In the genomic region with DNA sequence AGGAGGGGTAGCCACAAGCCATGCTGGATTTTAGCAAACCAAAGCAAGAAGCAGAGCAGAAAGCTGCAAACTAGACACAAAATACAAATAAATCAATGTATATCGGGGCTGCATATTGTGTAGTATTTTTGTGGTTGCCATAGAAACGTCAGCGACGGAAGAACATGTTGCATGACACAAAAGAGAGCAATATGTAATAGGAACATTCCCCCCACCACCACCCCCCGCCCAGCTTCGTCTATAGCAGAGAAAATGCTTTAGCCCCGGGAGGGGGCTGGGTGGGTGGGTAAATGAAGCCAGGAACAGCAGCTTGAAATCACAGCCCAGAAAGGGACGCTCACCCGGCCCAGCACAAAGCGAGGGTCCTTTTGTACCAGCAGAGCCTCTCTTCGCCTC, we compare ENCODE assay signal across 8 cellular contexts. TPM values are rescaled to one million over a fixed set of nuclear protein-coding genes. Genes with fewer than 3 reads are reported as not detected.
DNase-seq lines count a peak whose midpoint lies in the region; ATAC-seq and TF ChIP-seq lines count a peak whose summit lies in the region.

No MANE protein-coding gene starts in this region.

- H3K27ac ChIP-seq in KMS-11, result no peak overlapping the region
- H3K27ac ChIP-seq in urinary bladder (ENCODE audit: low read depth), result no peak overlapping the region

- H3K4me3 ChIP-seq in KMS-11 (IDR thresholded peaks at IDR 0.05; ENCODE audit: insufficient read depth, low read depth, low read length) (no peak overlapping the region), endocrine pancreas (ENCODE audit: control insufficient read depth, insufficient read depth, low read length) (peak overlapping the region; percentile 95), urinary bladder (ENCODE audit: low read depth, low read length) (peak overlapping the region; percentile 75)

- no peak overlapping the region; the same call in 1 of the 2 replicates for H3K9ac ChIP-seq in KMS-11
- peak overlapping the region; percentile 69 for H3K9ac ChIP-seq in endocrine pancreas (ENCODE audit: control insufficient read depth, insufficient read depth, low read length)

- no peaks in the 10 kb centered on the region for H3K27me3 ChIP-seq in KMS-11 (ENCODE audit: insufficient read depth, low read depth)
- H3K27me3 ChIP-seq in endocrine pancreas (ENCODE audit: control insufficient read depth, insufficient read depth, low read length), result no peaks in the 10 kb centered on the region

- H3K4me3 Mint-ChIP-seq in naive B cell, result peak overlapping the region; percentile 87 to 97 (median 92)

- no peaks in the 10 kb centered on the region for H3K79me2 ChIP-seq in KMS-11 (ENCODE audit: insufficient read depth, low read depth)

- H3K4me1 ChIP-seq in KMS-11 (ENCODE audit: low read depth, poor library complexity, severe bottlenecking) (no peaks in the 10 kb centered on the region), endocrine pancreas (ENCODE audit: control insufficient read depth, insufficient read depth, low read length) (no peaks in the 10 kb centered on the region), urinary bladder (ENCODE audit: insufficient read depth) (no peaks in the 10 kb centered on the region)

- H3K4me1 Mint-ChIP-seq in naive B cell, result peaks cover 15 to 21% (median 19%) of the 10 kb centered on the region in 3 donors

- 0 out of 2 replicates have a peak overlapping the region, but pooled peaks have one; percentile 15 for H3K4me2 ChIP-seq in KMS-11

- WGBS in urinary bladder, result under 1% methylated on average over 11 of the region's 11 CpGs

- no peaks in the 10 kb centered on the region for H3K9me3 Mint-ChIP-seq in naive B cell

- H4K20me1 ChIP-seq in KMS-11 (ENCODE audit: insufficient read depth), result no peaks in the 10 kb centered on the region

- peaks cover 0 to 8% of the 10 kb centered on the region in 2 donors for H3K36me3 Mint-ChIP-seq in naive B cell

- H3K27ac Mint-ChIP-seq in naive B cell, result peak overlapping the region; percentile 86 to 98 (median 98)

- no peak for TF ChIP-seq CTCF in KMS-11 (conservative IDR thresholded peaks at IDR 0.05; ENCODE audit: low read depth, low read length)

- no peak overlapping the region for H2AFZ ChIP-seq in KMS-11 (ENCODE audit: low read depth)

- no peaks in the 10 kb centered on the region for H3K36me3 ChIP-seq in KMS-11 (ENCODE audit: insufficient read depth)
- no peaks in the 10 kb centered on the region for H3K36me3 ChIP-seq in endocrine pancreas (ENCODE audit: control insufficient read depth, insufficient read depth, low read length)
- H3K36me3 ChIP-seq in urinary bladder (ENCODE audit: insufficient read depth), result no peaks in the 10 kb centered on the region

- peaks cover 0 to 19% (median 11%) of the 10 kb centered on the region in 3 donors for H3K27me3 Mint-ChIP-seq in naive B cell

- peak; percentile 7 for DNase-seq in NCI-H345 treated with DMSO at 0.1 percent for 48 hours (lab: John Stamatoyannopoulos, UW; ENCODE audit: unreplicated experiment)
- DNase-seq in NCI-H345 (lab: John Stamatoyannopoulos, UW), result no peak
- peak; percentile 25 for DNase-seq in activated CD4-positive, alpha-beta T cell treated with anti-CD3 and anti-CD28 coated beads, Interleukin-2, amount 50 U/mL, for 4 hours
- peak; percentile 49 for DNase-seq in naive B cell

- H3K9me3 ChIP-seq in endocrine pancreas (ENCODE audit: control insufficient read depth, low read length), result no peaks in the 10 kb centered on the region

- ATAC-seq in naive B cell (ENCODE audit: low read depth in 2 of 2) (peak; percentile 58 to 64), GM18867 (IDR thresholded peaks at IDR 0.05; ENCODE audit: unreplicated experiment) (no peak)

RNA-seq across cellular contexts. Expression of gene AGPAT4, which starts 0.5 kb away (rescaled TPM):
- 1 to 10 TPM in 5 of 6 donors, under 1 TPM in 1; 0.04 to 3.2 (median 1.4) TPM for polyA plus RNA-seq in naive B cell (ENCODE audit: low read depth in 6 of 6)
- total RNA-seq in urinary bladder, result 26.4 TPM
- 4.5 TPM for polyA plus RNA-seq in urinary bladder
